In genomic region chr5:172399826-172400225, GRCh38 we compare ENCODE assay signal across 24 cellular contexts. TPM values are rescaled to one million over a fixed set of nuclear protein-coding genes. Genes with fewer than 3 reads are reported as not detected.
DNase-seq lines count a peak whose midpoint lies in the region; ATAC-seq and TF ChIP-seq lines count a peak whose summit lies in the region.
"Had no signal": no experiment of that assay in that cellular context is flagged by ENCODE, and none has a peak within 500 bp of the region (broad histone marks: within the 10 kb centered on the region; RNA-seq: fewer than 3 reads in every experiment).

No MANE protein-coding gene starts in this region.

- peaks cover 3 to 26% of the 10 kb centered on the region in 2 donors for H3K27me3 Mint-ChIP-seq in natural killer cell (ENCODE audit: low read depth in 2 of 2)
- peaks cover 2 to 18% of the 10 kb centered on the region in 2 donors for H3K27me3 Mint-ChIP-seq in CD8-positive, alpha-beta memory T cell

- H2AFZ ChIP-seq in osteoblast (ENCODE audit: low read length), result no peak overlapping the region

- peaks cover 0 to 7% of the 10 kb centered on the region in 2 donors for H3K4me1 Mint-ChIP-seq in natural killer cell
- H3K4me1 Mint-ChIP-seq in CD8-positive, alpha-beta memory T cell, result peaks cover 0 to 4% (median 0%) of the 10 kb centered on the region in 3 donors
- H3K4me1 Mint-ChIP-seq: CD14-positive monocyte had no signal

- H3K9ac ChIP-seq in adipocyte (ENCODE audit: low read length), result peak overlapping the region; percentile 60

- H3K36me3 ChIP-seq in adipocyte (ENCODE audit: control insufficient read depth, insufficient read depth, low read length, severe bottlenecking) (peaks cover 21% of the 10 kb centered on the region), osteoblast (ENCODE audit: insufficient read depth, low read length) (peaks cover 19% of the 10 kb centered on the region), uterus (no peaks in the 10 kb centered on the region), suprapubic skin (peaks cover 8% of the 10 kb centered on the region)
- H3K36me3 ChIP-seq in CD8-positive, alpha-beta memory T cell (ENCODE audit: insufficient read depth, low read length), result no peaks in the 10 kb centered on the region
- H3K36me3 ChIP-seq: BE2C, Peyer's patch had no signal

- TF ChIP-seq EP300 in suprapubic skin (IDR thresholded peaks at IDR 0.05), result no peak

- WGBS in suprapubic skin, result 87% methylated on average over 4 of the region's 4 CpGs

- H3K27ac Mint-ChIP-seq in natural killer cell, result no peak overlapping the region
- H3K27ac Mint-ChIP-seq in CD8-positive, alpha-beta memory T cell, result no peak overlapping the region
- H3K27ac Mint-ChIP-seq: CD14-positive monocyte had no signal

- intact Hi-C loops in uterus (cut with DNase I; ENCODE audit: low total_unique reads), result no loop called here
- intact Hi-C loops in natural killer cell (cut with micrococcal nuclease), result no loop called here

- H3K4me1 ChIP-seq in adipocyte (ENCODE audit: control insufficient read depth, insufficient read depth, low read length) (peaks cover 33% of the 10 kb centered on the region), osteoblast (ENCODE audit: insufficient read depth, low read length) (peaks cover 33% of the 10 kb centered on the region), uterus (peaks cover 0 to 6% of the 10 kb centered on the region in 2 donors), suprapubic skin (peaks cover 26% of the 10 kb centered on the region)
- H3K4me1 ChIP-seq in CD8-positive, alpha-beta memory T cell (ENCODE audit: insufficient read depth, low read length), result no peaks in the 10 kb centered on the region

- H3K4me2 ChIP-seq in osteoblast (ENCODE audit: insufficient read depth, low read length), result no peak overlapping the region

- DNase-seq in NCI-H146 (lab: John Stamatoyannopoulos, UW), result peak; percentile 0
- DNase-seq in NCI-H146 treated with DMSO at 0.1 percent for 48 hours (lab: John Stamatoyannopoulos, UW; ENCODE audit: unreplicated experiment), result no peak
- no peak for DNase-seq in adipocyte (ENCODE audit: low read depth)
- no peak for DNase-seq in osteoblast (ENCODE audit: insufficient read length, low spot score, missing footprints)
- DNase-seq in uterus, result no peak
- no peak for DNase-seq in natural killer cell
- DNase-seq in CD8-positive, alpha-beta memory T cell, result no peak
- no peak for DNase-seq in suprapubic skin (ENCODE audit: low spot score in 2 of 2)
- DNase-seq: 8988T, ACHN, Calu3, DND-41, Karpas-422, NCI-H1092 treated with DMSO at 0.1 percent for 48 hours, NCI-H1694, NCI-H2029 treated with DMSO at 0.1 percent for 48 hours, NCI-H446 treated with DMSO at 0.1 percent for 48 hours, NCI-H69, Peyer's patch, SHP77 treated with DMSO at 0.1 percent for 48 hours had no signal

- H3K9me3 ChIP-seq in adipocyte (ENCODE audit: control insufficient read depth, low read length), result no peaks in the 10 kb centered on the region
- H3K9me3 ChIP-seq in osteoblast (ENCODE audit: low read depth, low read length), result no peaks in the 10 kb centered on the region
- no peaks in the 10 kb centered on the region for H3K9me3 ChIP-seq in uterus
- H3K9me3 ChIP-seq in CD8-positive, alpha-beta memory T cell (ENCODE audit: low read length), result no peaks in the 10 kb centered on the region
- H3K9me3 ChIP-seq in suprapubic skin, result no peaks in the 10 kb centered on the region
- H3K9me3 ChIP-seq: BE2C, Peyer's patch had no signal

- CTCF ChIA-PET in CD8-positive, alpha-beta memory T cell (lab: Charles Lee), result no interaction called here

- peak overlapping the region; percentile 23 for H3K27ac ChIP-seq in osteoblast (ENCODE audit: low read depth, low read length)
- peak overlapping the region; percentile 10 to 64 for H3K27ac ChIP-seq in uterus
- no peak overlapping the region for H3K27ac ChIP-seq in CD8-positive, alpha-beta memory T cell (ENCODE audit: low read depth, low read length)
- H3K27ac ChIP-seq in suprapubic skin, result no peak overlapping the region
- H3K27ac ChIP-seq: Peyer's patch, SK-N-MC had no signal

- POLR2A ChIA-PET in CD8-positive, alpha-beta memory T cell (lab: Charles Lee), result no interaction called here

- TF ChIP-seq CTCF in osteoblast (IDR thresholded peaks at IDR 0.05; ENCODE audit: extremely low read depth, low read depth, low read length), result no peak
- TF ChIP-seq CTCF in uterus (IDR thresholded peaks at IDR 0.05), result no peak
- TF ChIP-seq CTCF in natural killer cell (IDR thresholded peaks at IDR 0.05), result no peak
- no peak for TF ChIP-seq CTCF in suprapubic skin (IDR thresholded peaks at IDR 0.05)

- H3K27me3 ChIP-seq in adipocyte (replicated peaks; ENCODE audit: control insufficient read depth, insufficient read depth, low read length) (no peaks in the 10 kb centered on the region), osteoblast (ENCODE audit: insufficient read depth, low read length) (no peaks in the 10 kb centered on the region), uterus (no peaks in the 10 kb centered on the region), suprapubic skin (no peaks in the 10 kb centered on the region)
- H3K27me3 ChIP-seq in CD8-positive, alpha-beta memory T cell (ENCODE audit: insufficient read depth, low read length, poor library complexity, severe bottlenecking), result no peaks in the 10 kb centered on the region
- H3K27me3 ChIP-seq: BE2C, Peyer's patch had no signal

- peaks cover 0 to 6% of the 10 kb centered on the region in 2 donors for H3K9me3 Mint-ChIP-seq in natural killer cell
- H3K9me3 Mint-ChIP-seq in CD8-positive, alpha-beta memory T cell, result peaks cover 19 to 35% (median 25%) of the 10 kb centered on the region in 5 donors

- H3K4me3 ChIP-seq in adipocyte (ENCODE audit: low read length), result no peak overlapping the region
- no peak overlapping the region for H3K4me3 ChIP-seq in osteoblast (ENCODE audit: insufficient read depth, low read length)
- no peak overlapping the region for H3K4me3 ChIP-seq in uterus
- H3K4me3 ChIP-seq in CD8-positive, alpha-beta memory T cell (ENCODE audit: low read length), result no peak overlapping the region
- H3K4me3 ChIP-seq in suprapubic skin, result no peak overlapping the region
- H3K4me3 ChIP-seq: Peyer's patch, SK-N-MC had no signal

- no peak for ATAC-seq in natural killer cell
- ATAC-seq: HepG2 had no signal

- H3K79me2 ChIP-seq in osteoblast (ENCODE audit: insufficient read depth, low read length), result peaks cover 9% of the 10 kb centered on the region

- no peak overlapping the region for H3K4me3 Mint-ChIP-seq in natural killer cell
- no peak overlapping the region for H3K4me3 Mint-ChIP-seq in CD8-positive, alpha-beta memory T cell
- H3K4me3 Mint-ChIP-seq: CD14-positive monocyte had no signal

- TF ChIP-seq POLR2A in uterus (IDR thresholded peaks at IDR 0.05), result no peak
- no peak for TF ChIP-seq POLR2A in suprapubic skin (IDR thresholded peaks at IDR 0.05)

- peaks cover 6% of the 10 kb centered on the region for H3K36me3 Mint-ChIP-seq in natural killer cell
- H3K36me3 Mint-ChIP-seq in CD8-positive, alpha-beta memory T cell, result peaks cover 0 to 8% (median 0%) of the 10 kb centered on the region in 3 donors
- H3K36me3 Mint-ChIP-seq: CD14-positive monocyte had no signal

- no peaks in the 10 kb centered on the region for H4K20me1 ChIP-seq in osteoblast (ENCODE audit: insufficient read depth, low read length)

RNA-seq across cellular contexts. Expression of gene SH3PXD2B, which starts 54.5 kb away (rescaled TPM):
- total RNA-seq in osteoblast, result 58.3 and 59.2 TPM in 2 replicates
- total RNA-seq in uterus, result 10 to 100 TPM; 26.1 to 82.6 (median 31.0) TPM
- under 1 TPM in 2 of 3 donors, not detected in 1; 0.25 to 0.35 TPM for total RNA-seq in natural killer cell
- total RNA-seq in CD8-positive, alpha-beta memory T cell, result under 1 TPM; 0.09 to 0.15 TPM
- polyA plus RNA-seq in CD8-positive, alpha-beta memory T cell, result not detected
- 10 to 100 TPM; 29.1 to 42.1 (median 31.3) TPM for total RNA-seq in suprapubic skin

Comparison
In these comparisons a context has a peak if more than half of its experiments do, and no peak if none do; other contexts are left out.
1. H3K27ac ChIP-seq: peak in osteoblast (single experiment) and uterus (2 of 2); none in CD8-positive, alpha-beta memory T cell (single experiment) and suprapubic skin (single experiment).
2. RNA of gene SH3PXD2B, which starts 54.5 kb away (total RNA-seq): 58.3 to 59.2 TPM in osteoblast, 29.1 to 42.1 TPM in suprapubic skin and 26.1 to 82.6 TPM in uterus; 0.25 to 0.35 TPM in natural killer cell and 0.09 to 0.15 TPM in CD8-positive, alpha-beta memory T cell; every median in the first group is over 10 times any median in the second.